8 cellular contexts compared by ENCODE assay signal in genomic region chr1:2322065-2322571, GRCh38.
DNase-seq lines count a peak whose midpoint lies in the region; ATAC-seq, FAIRE-seq and TF ChIP-seq lines count a peak whose summit lies in the region.

No MANE protein-coding gene starts in this region.

- no peaks in the 10 kb centered on the region for H4K20me1 ChIP-seq in keratinocyte (ENCODE audit: control insufficient read depth, extremely low read depth, insufficient read depth, low read length)

- intact Hi-C loops in sigmoid colon (cut with DNase I): no loop called here

- H2AFZ ChIP-seq in keratinocyte (ENCODE audit: control insufficient read depth, low read length): peak overlapping the region; percentile 8

- dilution Hi-C loops in keratinocyte (cut with MboI; ENCODE audit: extremely low pct_ligation_motif_present, low sequenced_read_pairs): no loop called here

- no peak for FAIRE-seq in bronchial epithelial cell (lab: Jason Lieb, UNC)
- FAIRE-seq in keratinocyte (lab: Jason Lieb, UNC): no peak

- H3K9me3 ChIP-seq in keratinocyte (ENCODE audit: control insufficient read depth, low read depth, low read length) (no peaks in the 10 kb centered on the region), sigmoid colon (no peaks in the 10 kb centered on the region)

- 9 to 22% methylated on average over 30 of the region's 30 CpGs for WGBS in sigmoid colon, 2 donors

- DNase-seq in H7 (peak; percentile 92), bronchial epithelial cell (ENCODE audit: low read depth) (peak; percentile 21), keratinocyte (ENCODE audit: low read depth, low spot score) (peak; percentile 17), sigmoid colon (peak; percentile 94), activated gamma-delta T cell treated with Interleukin-2 at 50 U/mL for 16 hours (no peak), GM19238 (ENCODE audit: insufficient read length, low spot score) (no peak)

- no peaks in the 10 kb centered on the region for H3K9me1 ChIP-seq in keratinocyte (ENCODE audit: control insufficient read depth, extremely low read depth, insufficient read depth, low read length)

- TF ChIP-seq CTCF in bronchial epithelial cell (IDR thresholded peaks at IDR 0.05; ENCODE audit: insufficient read depth, low read length, severe bottlenecking) (peak; percentile 13), keratinocyte (optimal IDR thresholded peaks at IDR 0.05 in 1 of 3, IDR thresholded peaks at IDR 0.05 in 1 of 3, conservative IDR thresholded peaks at IDR 0.05 in 1 of 3; ENCODE audit: extremely low read depth in 1 of 3, insufficient read depth in 2 of 3, low read length in 3 of 3) (peak in 2 of 3 experiments; percentile 6 to 11), sigmoid colon (IDR thresholded peaks at IDR 0.05) (peak in 1 of 4 experiments; percentile 14)

- ATAC-seq in HG02870 (IDR thresholded peaks at IDR 0.05; ENCODE audit: unreplicated experiment) (no peak), HG03280 (IDR thresholded peaks at IDR 0.05; ENCODE audit: unreplicated experiment) (no peak)

- H3K4me2 ChIP-seq in keratinocyte (ENCODE audit: control insufficient read depth, extremely low read depth, insufficient read depth, low read depth, low read length): peak overlapping the region; percentile 66

- TF ChIP-seq EP300 in sigmoid colon (IDR thresholded peaks at IDR 0.05): no peak

- H3K4me1 ChIP-seq in keratinocyte (ENCODE audit: control insufficient read depth, extremely low read depth, insufficient read depth, low read length) (peaks cover 7% of the 10 kb centered on the region), sigmoid colon (peaks cover 0 to 64% (median 48%) of the 10 kb centered on the region in 4 donors)

- H3K27me3 ChIP-seq in H7 (ENCODE audit: control insufficient read depth, insufficient read depth, low read length) (peaks cover 2% of the 10 kb centered on the region; the same call in 1 of the 2 replicates), bronchial epithelial cell (ENCODE audit: control insufficient read depth, insufficient read depth, low read length) (peaks cover 11% of the 10 kb centered on the region), keratinocyte (ENCODE audit: control insufficient read depth, extremely low read depth, insufficient read depth, low read length) (peaks cover 42% of the 10 kb centered on the region), sigmoid colon (no peaks in the 10 kb centered on the region)

- H3K36me3 ChIP-seq in H7 (replicated peaks; ENCODE audit: control insufficient read depth, insufficient read depth, low read length) (no peaks in the 10 kb centered on the region), bronchial epithelial cell (ENCODE audit: control insufficient read depth, insufficient read depth, low read length) (no peaks in the 10 kb centered on the region), keratinocyte (ENCODE audit: control insufficient read depth in 2 of 2, extremely low read depth in 1 of 2, insufficient read depth in 2 of 2, low read length in 2 of 2) (no peaks in the 10 kb centered on the region), sigmoid colon (no peaks in the 10 kb centered on the region)

- H3K9ac ChIP-seq in keratinocyte (ENCODE audit: control insufficient read depth, extremely low read depth, insufficient read depth, low read length): peak overlapping the region; percentile 47

- no peak for TF ChIP-seq POLR2A in sigmoid colon (IDR thresholded peaks at IDR 0.05)

- no peak overlapping the region for H3K27ac ChIP-seq in keratinocyte (ENCODE audit: control insufficient read depth, insufficient read depth, low read length)
- peak overlapping the region; percentile 77 to 93 (median 90) for H3K27ac ChIP-seq in sigmoid colon

- H3K4me3 ChIP-seq in H7 (ENCODE audit: insufficient read depth, low read depth, low read length) (no peak overlapping the region), bronchial epithelial cell (ENCODE audit: low read depth, low read length) (peak overlapping the region; percentile 2), keratinocyte (ENCODE audit: control insufficient read depth in 2 of 3, extremely low read depth in 1 of 3, insufficient read depth in 2 of 3, low read depth in 1 of 3, low read length in 3 of 3) (peak overlapping the region in 2 of 3 experiments; percentile 19 to 29), sigmoid colon (peak overlapping the region in 2 of 4 donors; percentile 1 to 28)

- H3K79me2 ChIP-seq in keratinocyte (ENCODE audit: control insufficient read depth, insufficient read depth, low read length): no peaks in the 10 kb centered on the region

Comparison
In these comparisons a context has a peak if more than half of its experiments do, and no peak if none do; other contexts are left out.
1. DNase-seq: peak in H7 (single experiment), bronchial epithelial cell (single experiment), keratinocyte (single experiment) and sigmoid colon (single experiment); none in activated gamma-delta T cell treated with Interleukin-2 at 50 U/mL for 16 hours (single experiment) and GM19238 (single experiment).